In genomic region chr9:133747309-133747708, GRCh38 we compare ENCODE assay signal across 21 cellular contexts. TPM values are rescaled to one million over a fixed set of nuclear protein-coding genes. Genes with fewer than 3 reads are reported as not detected.
DNase-seq lines count a peak whose midpoint lies in the region; ATAC-seq, FAIRE-seq and TF ChIP-seq lines count a peak whose summit lies in the region.
"Had no signal": no experiment of that assay in that cellular context is flagged by ENCODE, and none has a peak within 500 bp of the region (broad histone marks: within the 10 kb centered on the region; RNA-seq: fewer than 3 reads in every experiment).

No MANE protein-coding gene starts in this region.

- H3K9me2 ChIP-seq in Loucy (replicated peaks; ENCODE audit: low read depth, low read length) = no peaks in the 10 kb centered on the region

- H4K20me1 ChIP-seq in Loucy (ENCODE audit: insufficient read depth, low read length, poor library complexity, severe bottlenecking) = no peaks in the 10 kb centered on the region
- peaks cover 6% of the 10 kb centered on the region; the same call in 1 of the 2 replicates for H4K20me1 ChIP-seq in K562 (replicated peaks; ENCODE audit: control insufficient read depth, insufficient read depth, low read length)
- H4K20me1 ChIP-seq: BLaER1 treated with 17β-estradiol and CSF1 and Interleukin-3, amounts not matched to agents 10 nM and 100 nM had no signal

- H3K27ac ChIP-seq in HEK293 (ENCODE audit: extremely low read depth, low read depth, low read length) (no peak overlapping the region), K562 (ENCODE audit: extremely low read depth, low read depth, low read length) (no peak overlapping the region)
- H3K27ac ChIP-seq: 22Rv1; A549; BLaER1 treated with 17β-estradiol and CSF1 and Interleukin-3, amounts not matched to agents 10 nM and 100 nM; C4-2B had no signal

- H3K4me3 ChIP-seq in HEK293 (ENCODE audit: low read depth, low read length) = no peak overlapping the region
- H3K4me3 ChIP-seq in Loucy (ENCODE audit: low read length, poor library complexity, severe bottlenecking) = no peak overlapping the region
- no peak overlapping the region for H3K4me3 ChIP-seq in K562
- H3K4me3 ChIP-seq: A549; BLaER1 treated with 17β-estradiol and CSF1 and Interleukin-3, amounts not matched to agents 10 nM and 100 nM had no signal

- TF ChIP-seq CTCF in HEK293 (tag by site-specific recombination; IDR thresholded peaks at IDR 0.05) (no peak), Loucy (conservative IDR thresholded peaks at IDR 0.05; ENCODE audit: low read length) (no peak), K562 (IDR thresholded peaks at IDR 0.05 in 2 of 3, conservative IDR thresholded peaks at IDR 0.05 in 1 of 3; ENCODE audit: insufficient read depth in 2 of 3, low read depth in 1 of 3, low read length in 3 of 3) (no peak)

- no peaks in the 10 kb centered on the region for H3K9me1 ChIP-seq in K562 (ENCODE audit: control insufficient read depth, insufficient read depth, low read length)

- H3K36me3 ChIP-seq in HEK293 (ENCODE audit: control insufficient read depth in 2 of 2, insufficient read depth in 1 of 2, low read length in 2 of 2) (no peaks in the 10 kb centered on the region), Loucy (ENCODE audit: insufficient read depth, low read length) (no peaks in the 10 kb centered on the region), K562 (ENCODE audit: control insufficient read depth, insufficient read depth, low read length) (no peaks in the 10 kb centered on the region)
- H3K36me3 ChIP-seq: BLaER1 treated with 17β-estradiol and CSF1 and Interleukin-3, amounts not matched to agents 10 nM and 100 nM had no signal

- intact Hi-C loops in K562 (cut with micrococcal nuclease) = no loop called here

- H3K27me3 ChIP-seq in Loucy (ENCODE audit: insufficient read depth, low read length, poor library complexity, severe bottlenecking) (no peaks in the 10 kb centered on the region), K562 (ENCODE audit: control insufficient read depth in 2 of 2, insufficient read depth in 2 of 2, low read length in 2 of 2) (peaks cover 0 to 4% of the 10 kb centered on the region in 2 experiments; a peak in 1 of 5 replicates)
- H3K27me3 ChIP-seq: BLaER1 treated with 17β-estradiol and CSF1 and Interleukin-3, amounts not matched to agents 10 nM and 100 nM had no signal

- no peak for TF ChIP-seq EP300 in K562 (IDR thresholded peaks at IDR 0.05; ENCODE audit: low read length)

- no peak for TF ChIP-seq POLR2A in K562 (conservative IDR thresholded peaks at IDR 0.05)

- no peaks in the 10 kb centered on the region for H3F3A ChIP-seq in Loucy (ENCODE audit: low read depth)

- BruUV-seq in K562 (replicated peaks; lab: Mats Ljungman, UMichigan) = no TSS peak

- FAIRE-seq in K562 (lab: Jason Lieb, UNC) = no peak
- FAIRE-seq: A549, D721Med, G401.6, GM12891, GM19239 had no signal

- TF ChIP-seq RAD21 in K562 (CRISPR knock-in tag; conservative IDR thresholded peaks at IDR 0.05 in 1 of 2, IDR thresholded peaks at IDR 0.05 in 1 of 2) = no peak

- CTCF ChIA-PET in HEK293 (lab: Yijun Ruan, JAX) = interaction anchor here (0.8 to 1.0 kb wide), 2 partner anchors 11 to 20 kb away, joined by 3 read pairs; no protein-coding TSS in a partner anchor
- CTCF ChIA-PET in K562 (lab: Yijun Ruan, JAX; ENCODE audit: low intra/inter-chr PET ratio) = no interaction called here

- H3K4me1 ChIP-seq in HEK293 (ENCODE audit: control insufficient read depth, insufficient read depth, low read length) (no peaks in the 10 kb centered on the region; the same call in 1 of the 2 replicates), Loucy (ENCODE audit: insufficient read depth, low read length, poor library complexity, severe bottlenecking) (peaks cover 26% of the 10 kb centered on the region), K562 (replicated peaks in 1 of 2; ENCODE audit: control insufficient read depth in 2 of 2, insufficient read depth in 2 of 2, low read length in 2 of 2) (no peaks in the 10 kb centered on the region; a peak in 2 of 5 replicates)
- H3K4me1 ChIP-seq: A549 had no signal

- POLR2A ChIA-PET in HEK293 (lab: Yijun Ruan, JAX) = no interaction called here
- POLR2A ChIA-PET in K562 (lab: Yijun Ruan, JAX) = interaction anchor here (1.1 kb wide), 1 partner anchor 22 kb away, joined by 3 read pairs; no protein-coding TSS in a partner anchor

- no peak overlapping the region for H2AFZ ChIP-seq in Loucy (ENCODE audit: low read length)
- no peak overlapping the region for H2AFZ ChIP-seq in K562 (ENCODE audit: low read depth, low read length)

- H3K79me2 ChIP-seq in Loucy (ENCODE audit: insufficient read depth, low read length) (no peaks in the 10 kb centered on the region), K562 (ENCODE audit: control insufficient read depth, insufficient read depth, low read length) (no peaks in the 10 kb centered on the region)

- DNase-seq in K562 (ENCODE audit: extremely low read depth in 1 of 4, low spot score in 3 of 4) = no peak
- no peak for DNase-seq in NCI-H2029 (lab: John Stamatoyannopoulos, UW)
- DNase-seq in globus pallidus (ENCODE audit: low spot score) = no peak
- DNase-seq: AML-193; Caco-2; Calu3; CD4-positive, alpha-beta T cell; CD8-positive, alpha-beta T cell; DMS79 treated with DMSO at 0.1 percent for 48 hours; GF-D8 had no signal

- no peaks in the 10 kb centered on the region for H3K9me3 ChIP-seq in HEK293 (ENCODE audit: control insufficient read depth, insufficient read depth, low read depth, low read length)
- no peaks in the 10 kb centered on the region for H3K9me3 ChIP-seq in Loucy (ENCODE audit: insufficient read depth, low read depth, low read length)
- no peaks in the 10 kb centered on the region for H3K9me3 ChIP-seq in K562 (replicated peaks; ENCODE audit: control insufficient read depth, insufficient read depth, low read depth, low read length)
- H3K9me3 ChIP-seq: A549, Caco-2 had no signal

- in situ Hi-C loops in K562 (cut with MboI) = no loop called here

- H3K4me2 ChIP-seq in Loucy (ENCODE audit: low read depth, low read length, poor library complexity, severe bottlenecking) = peak overlapping the region; percentile 13
- H3K4me2 ChIP-seq in K562 (ENCODE audit: insufficient read depth, low read length) = no peak overlapping the region
- H3K4me2 ChIP-seq: A549; BLaER1 treated with 17β-estradiol and CSF1 and Interleukin-3, amounts not matched to agents 10 nM and 100 nM had no signal

- H3K9ac ChIP-seq in Loucy (ENCODE audit: low read depth, low read length, poor library complexity, severe bottlenecking) = no peak overlapping the region
- H3K9ac ChIP-seq in K562 (ENCODE audit: insufficient read depth in 1 of 2, low read depth in 2 of 2, low read length in 2 of 2) = no peak overlapping the region
- H3K9ac ChIP-seq: BLaER1 treated with 17β-estradiol and CSF1 and Interleukin-3, amounts not matched to agents 10 nM and 100 nM had no signal

- no peak for ATAC-seq in K562
- ATAC-seq in HG03139 (IDR thresholded peaks at IDR 0.05; ENCODE audit: unreplicated experiment) = no peak
- ATAC-seq: A549; CD8-positive, alpha-beta T cell had no signal

TF ChIP-seq in HEK293, 187 proteins besides CTCF, POLR2A, EP300 and RAD21 (continues in another document):
- no peak for TF ChIP-seq ZNF274 (IDR thresholded peaks at IDR 0.05; ENCODE audit: low read length)
- TF ChIP-seq ZNF274 (tag by site-specific recombination; IDR thresholded peaks at IDR 0.05; ENCODE audit: borderline replicate concordance) = no peak
- TF ChIP-seq ZBTB48 (tag by site-specific recombination; IDR thresholded peaks at IDR 0.05) = no peak
- TF ChIP-seq ZFP41 (tag by site-specific recombination; IDR thresholded peaks at IDR 0.05; ENCODE audit: borderline replicate concordance) = no peak
- TF ChIP-seq PRDM1 (tag by site-specific recombination; IDR thresholded peaks at IDR 0.05) = peak; percentile 28; the same call in 1 of the 2 replicates

TF ChIP-seq in K562, 482 proteins besides CTCF, POLR2A, EP300 and RAD21 (continues in another document):
- 0 out of 2 replicates have a peak, but pooled peaks have one; percentile 14 for TF ChIP-seq CBFA2T2 (conservative IDR thresholded peaks at IDR 0.05)
- peak; percentile 9; the same call in 1 of the 2 replicates for TF ChIP-seq RFX1 (IDR thresholded peaks at IDR 0.05)
- peak; percentile 32 for TF ChIP-seq MEIS2 (IDR thresholded peaks at IDR 0.05; ENCODE audit: partially characterized antibody)
- peak in 1 of 2 experiments; percentile 57; a peak in 2 of 4 replicates for TF ChIP-seq FOXA3 (CRISPR knock-in tag; conservative IDR thresholded peaks at IDR 0.05 in 1 of 2, IDR thresholded peaks at IDR 0.05 in 1 of 2)
- 0 out of 2 replicates have a peak, but pooled peaks have one; percentile 21 for TF ChIP-seq SOX6 (IDR thresholded peaks at IDR 0.05)
- no peak for TF ChIP-seq CHD4 (IDR thresholded peaks at IDR 0.05; ENCODE audit: insufficient read depth, insufficient replicate concordance, low read depth, low read length, poor library complexity, severe bottlenecking)
- TF ChIP-seq TAL1 (IDR thresholded peaks at IDR 0.05) = peak; percentile 35; the same call in 1 of the 2 replicates
- TF ChIP-seq ARID1B (IDR thresholded peaks at IDR 0.05) = peak; percentile 49
- TF ChIP-seq SMARCE1 (IDR thresholded peaks at IDR 0.05) = no peak
- TF ChIP-seq CBFA2T3 (IDR thresholded peaks at IDR 0.05) = peak; percentile 55; the same call in 1 of the 2 replicates

RNA-seq across cellular contexts. Expression of gene SARDH, which starts 9.2 kb away (rescaled TPM):
- total RNA-seq in K562 (2011; cell fraction: chromatin; rRNA removed; ENCODE audit: low replicate concordance) = 0.28 and 1.8 TPM in 2 replicates
- 0.39 and 1.3 TPM in 2 replicates for total RNA-seq in K562 (2011; cell fraction: nucleolus; rRNA removed)
- total RNA-seq in K562 (2011; cell fraction: nucleoplasm; rRNA removed) = 0.15 TPM in 1 of 2 replicates, not detected in the other
- not detected in 2 replicates for total RNA-seq in K562 (2014; rRNA removed)
- total RNA-seq in K562 (2014; rRNA removed; fragmentation: Illumina TruSeq; extraction: Trizol) = not detected in 2 replicates
- total RNA-seq in K562 (2015; rRNA removed; fragmentation: Illumina TruSeq; extraction: Trizol) = not detected in 2 replicates
- total RNA-seq in K562 (2021) = 0.25 TPM in 1 of 2 replicates, not detected in the other
- polyA plus RNA-seq in K562 (2011; rRNA removed) = 0.07 and 0.14 TPM in 2 replicates
- 0.04 and 0.21 TPM in 2 replicates for polyA plus RNA-seq in K562 (2011; cell fraction: cytosol; rRNA removed)
- 0.24 and 2.6 TPM in 2 replicates for polyA plus RNA-seq in K562 (2011; cell fraction: nucleus; rRNA removed)
- polyA plus RNA-seq in K562 (2012) = 0.11 and 0.16 TPM in 2 replicates
- polyA plus RNA-seq in K562 (2014; fragmentation: Illumina TruSeq; extraction: Trizol) = not detected in 2 replicates
- not detected for polyA plus RNA-seq in K562 (2014; fragmentation: Nextera tagmentation; extraction: Ambion mirVana)
- polyA plus RNA-seq in K562 (2014; rRNA removed) = not detected in 2 replicates
- polyA minus RNA-seq in K562 (2011; rRNA and poly(A)+ RNA removed) = 0.11 TPM in 1 of 2 replicates, not detected in the other
- not detected in 2 replicates for polyA minus RNA-seq in K562 (2011; cell fraction: cytosol; rRNA and poly(A)+ RNA removed)
- polyA minus RNA-seq in K562 (2011; cell fraction: nucleus; rRNA and poly(A)+ RNA removed) = 0.11 and 0.54 TPM in 2 replicates
- total RNA-seq: Calu3 had no signal
